Comparison of ENCODE assay signal across 9 cellular contexts in the genomic region with DNA sequence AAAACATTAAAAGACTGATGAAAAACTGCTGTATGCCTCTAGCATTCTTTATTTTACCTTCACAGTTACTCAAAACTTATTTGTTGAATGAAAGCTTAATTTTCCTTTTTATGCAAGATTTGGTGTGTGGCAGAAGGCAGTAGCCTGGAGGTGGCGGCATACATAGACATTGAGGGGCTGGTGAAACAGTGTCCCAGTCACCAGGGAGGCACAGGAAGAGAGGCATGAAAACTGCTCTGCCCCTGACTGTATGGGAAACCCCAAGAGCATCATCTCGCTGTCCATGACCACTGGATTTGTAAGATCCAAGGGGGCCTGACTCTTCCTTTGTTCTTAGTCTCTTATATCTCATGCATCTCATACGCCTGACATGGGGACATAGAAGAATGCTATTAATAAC.
"Had no signal": no experiment of that assay in that cellular context is flagged by ENCODE, and none has a peak within 500 bp of the region (broad histone marks: within the 10 kb centered on the region; RNA-seq: fewer than 3 reads in every experiment).

No MANE protein-coding gene starts in this region.

- H3K4me1 Mint-ChIP-seq: IgD-negative memory B cell had no signal

- H3K27me3 Mint-ChIP-seq: IgD-negative memory B cell had no signal

- H3K9me3 ChIP-seq: HAP-1 had no signal

- DNase-seq: GOT3, H7, HFFc6, KBM-7 had no signal

- H3K4me2 ChIP-seq: KMS-11 had no signal

- H3K9ac ChIP-seq: KMS-11 had no signal

- H3K36me3 Mint-ChIP-seq: IgD-negative memory B cell had no signal

- H3K4me3 ChIP-seq: HAP-1 had no signal

- H3K4me3 Mint-ChIP-seq: HFFc6, IgD-negative memory B cell had no signal

- H3K27ac Mint-ChIP-seq: HFFc6, IgD-negative memory B cell had no signal

- H3K36me3 ChIP-seq: HAP-1 had no signal

- H3K4me1 ChIP-seq: HAP-1 had no signal

- H3K9me3 Mint-ChIP-seq: IgD-negative memory B cell had no signal

- ATAC-seq: HCT116, HepG2 had no signal
